Comparison of ENCODE assay signal across 17 cellular contexts in genomic region chr3:26104856-26105255, GRCh38.
A peak's percentile ranks its signal among the peaks of the same experiment; 100 is the strongest.
DNase-seq lines count a peak whose midpoint lies in the region; ATAC-seq and TF ChIP-seq lines count a peak whose summit lies in the region.
"Had no signal": no experiment of that assay in that cellular context is flagged by ENCODE, and none has a peak within 500 bp of the region (broad histone marks: within the 10 kb centered on the region; RNA-seq: fewer than 3 reads in every experiment).

No MANE protein-coding gene starts in this region.

- no peaks in the 10 kb centered on the region for H4K20me1 ChIP-seq in OCI-LY7 (ENCODE audit: insufficient read depth, low read length)

- DNase-seq in OCI-LY7 (ENCODE audit: low spot score) (peak; percentile 17), right atrium auricular region (ENCODE audit: low spot score) (no peak), stomach (no peak), D341Med (ENCODE audit: low spot score) (no peak), HPDE6-E6E7 (ENCODE audit: extremely low spot score) (no peak), NCI-H1092 treated with DMSO at 0.1 percent for 48 hours (lab: John Stamatoyannopoulos, UW) (no peak)
- DNase-seq: activated CD4-positive, alpha-beta T cell treated with anti-CD3 and anti-CD28 coated beads, Interleukin-2, amount 50 U/mL, for 4 hours; activated T-cell treated with anti-CD3 and anti-CD28 coated beads, Interleukin-2, amount 50 U/mL, for 1 hour; cortex of kidney; lower lobe of right lung; natural killer cell; NCI-H1092; RPMI8226; stimulated activated naive CD4-positive, alpha-beta T cell treated with Interleukin-2 at 50 U/mL for 16 hours; SW 1271 had no signal

- TF ChIP-seq CTCF in OCI-LY7 (conservative IDR thresholded peaks at IDR 0.05; ENCODE audit: low read length): no peak
- TF ChIP-seq CTCF in right atrium auricular region (IDR thresholded peaks at IDR 0.05): no peak
- no peak for TF ChIP-seq CTCF in stomach (IDR thresholded peaks at IDR 0.05)

- peaks cover 21% of the 10 kb centered on the region for H3K4me1 ChIP-seq in OCI-LY7 (ENCODE audit: insufficient read depth, low read length, poor library complexity, severe bottlenecking)
- peaks cover 0 to 45% of the 10 kb centered on the region in 2 donors for H3K4me1 ChIP-seq in right atrium auricular region
- peaks cover 17 to 35% (median 26%) of the 10 kb centered on the region in 4 donors for H3K4me1 ChIP-seq in stomach
- H3K4me1 ChIP-seq: lower lobe of right lung had no signal

- H3K27me3 ChIP-seq in right atrium auricular region (no peaks in the 10 kb centered on the region), stomach (no peaks in the 10 kb centered on the region)

- no peaks in the 10 kb centered on the region for H3K9me3 ChIP-seq in OCI-LY7 (ENCODE audit: low read length)
- H3K9me3 ChIP-seq in right atrium auricular region: no peaks in the 10 kb centered on the region
- peaks cover 0 to 3% (median 0%) of the 10 kb centered on the region in 4 donors for H3K9me3 ChIP-seq in stomach
- H3K9me3 ChIP-seq: lower lobe of right lung had no signal

- H3K27ac ChIP-seq in OCI-LY7 (ENCODE audit: low read depth, low read length, poor library complexity, severe bottlenecking): peak overlapping the region; percentile 30
- peak overlapping the region; percentile 11 to 70 for H3K27ac ChIP-seq in right atrium auricular region
- peak overlapping the region in 4 of 5 donors; percentile 6 to 45 (median 37) for H3K27ac ChIP-seq in stomach
- H3K27ac ChIP-seq: lower lobe of right lung had no signal

- intact Hi-C loops in OCI-LY7 (cut with micrococcal nuclease; ENCODE audit: unreplicated experiment) (no loop called here), stomach (cut with DNase I; ENCODE audit: low total_unique reads) (no loop called here)

- H3K79me2 ChIP-seq in OCI-LY7 (ENCODE audit: insufficient read depth, low read depth, low read length): no peaks in the 10 kb centered on the region

- TF ChIP-seq EP300 in stomach (IDR thresholded peaks at IDR 0.05): no peak

- CTCF ChIA-PET in OCI-LY7 (lab: Charles Lee; ENCODE audit: unreplicated experiment): no interaction called here

- H3K9me2 ChIP-seq in OCI-LY7 (ENCODE audit: insufficient read depth, low read length): no peaks in the 10 kb centered on the region

- no peaks in the 10 kb centered on the region for H3K36me3 ChIP-seq in OCI-LY7 (ENCODE audit: insufficient read depth, low read length)
- no peaks in the 10 kb centered on the region for H3K36me3 ChIP-seq in right atrium auricular region
- H3K36me3 ChIP-seq in stomach: no peaks in the 10 kb centered on the region
- H3K36me3 ChIP-seq: lower lobe of right lung had no signal

- peak overlapping the region; percentile 63; the same call in 1 of the 2 replicates for H2AFZ ChIP-seq in OCI-LY7 (ENCODE audit: low read length)

- WGBS in stomach, 5 donors: 0 to 3% (median 0%) methylated on average over 2 of the region's 2 CpGs

- 0 out of 2 replicates have a peak overlapping the region, but pooled peaks have one; percentile 32 for H3K4me2 ChIP-seq in OCI-LY7 (ENCODE audit: low read length)

- POLR2A ChIA-PET in OCI-LY7 (lab: Charles Lee): interaction anchor here (0.6 kb wide), 1 partner anchor 939 kb away, joined by 3 read pairs; no protein-coding TSS in a partner anchor

- BruUV-seq in OCI-LY7 (replicated peaks; lab: Mats Ljungman, UMichigan): no TSS peak

- no peak overlapping the region for H3K4me3 ChIP-seq in OCI-LY7 (ENCODE audit: low read depth, low read length, poor library complexity, severe bottlenecking)
- no peak overlapping the region for H3K4me3 ChIP-seq in right atrium auricular region
- H3K4me3 ChIP-seq in stomach: no peak overlapping the region
- H3K4me3 ChIP-seq: lower lobe of right lung had no signal

- TF ChIP-seq POLR2A in stomach (IDR thresholded peaks at IDR 0.05): no peak

- ATAC-seq in HG02885 (IDR thresholded peaks at IDR 0.05; ENCODE audit: poor library complexity, unreplicated experiment): peak; percentile 54
- ATAC-seq: activated naive CD4-positive, alpha-beta T cell treated with anti-CD3 and anti-CD28 coated beads, Interleukin-2, amount 50 U/mL, for 72 hours; lower lobe of right lung; natural killer cell had no signal
